In the genomic region with DNA sequence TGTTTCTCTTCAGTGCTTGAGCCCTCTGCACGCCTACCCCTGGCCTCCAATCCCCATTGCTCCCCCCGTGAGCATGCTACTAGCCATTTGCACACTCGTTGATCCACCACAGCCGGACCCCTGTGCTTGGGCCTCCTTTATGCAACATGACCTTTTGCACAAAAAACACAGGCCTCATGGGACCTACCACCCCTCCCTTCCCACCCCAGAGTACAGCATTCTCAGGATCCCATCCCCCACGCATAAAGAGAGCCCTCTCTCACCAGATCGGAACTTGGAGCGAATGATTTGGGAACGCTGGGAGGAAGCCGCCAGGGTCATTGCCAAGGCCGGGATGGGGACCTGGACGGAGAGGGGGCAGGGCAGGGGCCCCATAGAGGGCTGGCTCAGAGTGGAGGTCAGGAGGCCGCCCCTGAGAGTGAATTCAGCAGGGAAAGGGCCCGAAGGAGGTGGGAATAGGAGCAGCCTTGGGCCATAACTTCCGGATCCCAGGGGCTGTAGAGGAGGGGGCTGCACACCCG, we compare ENCODE assay signal across 20 cellular contexts. TPM values are rescaled to one million over a fixed set of nuclear protein-coding genes. Genes with fewer than 3 reads are reported as not detected.
DNase-seq lines count a peak whose midpoint lies in the region; ATAC-seq and TF ChIP-seq lines count a peak whose summit lies in the region.
"Had no signal": no experiment of that assay in that cellular context is flagged by ENCODE, and none has a peak within 500 bp of the region (broad histone marks: within the 10 kb centered on the region; RNA-seq: fewer than 3 reads in every experiment).

No MANE protein-coding gene starts in this region.

- H3K9me3 ChIP-seq in HUES6 (ENCODE audit: control insufficient read depth, insufficient read depth, low read depth, low read length): no peaks in the 10 kb centered on the region
- no peaks in the 10 kb centered on the region for H3K9me3 ChIP-seq in spleen

- no peak overlapping the region for H3K23ac ChIP-seq in mesendoderm (ENCODE audit: low read length)

- H3K79me2 ChIP-seq in mesendoderm (ENCODE audit: control insufficient read depth, insufficient read depth, low read length): no peaks in the 10 kb centered on the region

- intact Hi-C loops in spleen (cut with DNase I; ENCODE audit: low total_unique reads): no loop called here

- peak overlapping the region; percentile 75 for H3K4me3 ChIP-seq in HUES6 (ENCODE audit: low read depth, low read length)
- H3K4me3 ChIP-seq in mesendoderm (ENCODE audit: low read length): no peak overlapping the region
- H3K4me3 ChIP-seq in spleen: peak overlapping the region in 5 of 8 donors; percentile 14 to 75 (median 18)

- no peaks in the 10 kb centered on the region for H3K9me3 Mint-ChIP-seq in brain
- H3K9me3 Mint-ChIP-seq in activated naive CD4-positive, alpha-beta T cell treated with anti-CD3 and anti-CD28 coated beads, Interleukin-2, amount 50 U/mL, for 72 hours: no peaks in the 10 kb centered on the region
- H3K9me3 Mint-ChIP-seq: activated naive CD8-positive, alpha-beta T cell treated with anti-CD3 and anti-CD28 coated beads, Interleukin-2, amount 50 U/mL, for 24 hours; activated T-cell treated with anti-CD3 and anti-CD28 coated beads, Interleukin-2, amount 50 U/mL, for 72 hours had no signal

- no peak overlapping the region for H2BK15ac ChIP-seq in mesendoderm (replicated peaks; ENCODE audit: low read depth)

- H3K27me3 Mint-ChIP-seq in brain: peaks cover 5% of the 10 kb centered on the region
- H3K27me3 Mint-ChIP-seq: activated naive CD8-positive, alpha-beta T cell treated with anti-CD3 and anti-CD28 coated beads, Interleukin-2, amount 50 U/mL, for 24 hours had no signal

- DNase-seq in mesendoderm (peak; percentile 39), spleen (no peak), dermis blood vessel endothelial cell (no peak), NCI-H446 treated with DMSO at 0.1 percent for 48 hours (lab: John Stamatoyannopoulos, UW) (no peak)
- DNase-seq in activated naive CD4-positive, alpha-beta T cell treated with anti-CD3 and anti-CD28 coated beads, Interleukin-2, amount 50 U/mL, for 72 hours (ENCODE audit: low spot score in 2 of 2): no peak
- DNase-seq: activated CD4-positive, alpha-beta T cell treated with anti-CD3 and anti-CD28 coated beads, Interleukin-2, amount 50 U/mL, for 4 hours; activated T-cell treated with anti-CD3 and anti-CD28 coated beads, Interleukin-2, amount 50 U/mL, for 72 hours; cerebellar nuclear complex; Kasumi-1; midbrain; NCI-H146; NCI-H446 had no signal

- peaks cover 69% of the 10 kb centered on the region for H3K4me1 Mint-ChIP-seq in brain

- H2AK5ac ChIP-seq in mesendoderm (ENCODE audit: low read length): no peak overlapping the region

- H3K4ac ChIP-seq in mesendoderm (ENCODE audit: low read depth, low read length): no peak overlapping the region

- peaks cover 42% of the 10 kb centered on the region for H3K4me1 ChIP-seq in HUES6 (ENCODE audit: control insufficient read depth, insufficient read depth, low read length)
- peaks cover 4% of the 10 kb centered on the region for H3K4me1 ChIP-seq in mesendoderm (ENCODE audit: control insufficient read depth, low read depth, low read length)
- H3K4me1 ChIP-seq in spleen: peaks cover 8 to 79% (median 52%) of the 10 kb centered on the region in 6 donors

- H3K79me1 ChIP-seq in mesendoderm (ENCODE audit: low read length): no peaks in the 10 kb centered on the region

- peak overlapping the region; percentile 70 to 91 (median 88) for H3K27ac Mint-ChIP-seq in brain
- H3K27ac Mint-ChIP-seq in activated naive CD4-positive, alpha-beta T cell treated with anti-CD3 and anti-CD28 coated beads, Interleukin-2, amount 50 U/mL, for 72 hours: peak overlapping the region in 1 of 2 donors; percentile 54
- H3K27ac Mint-ChIP-seq: activated naive CD8-positive, alpha-beta T cell treated with anti-CD3 and anti-CD28 coated beads, Interleukin-2, amount 50 U/mL, for 24 hours; activated T-cell treated with anti-CD3 and anti-CD28 coated beads, Interleukin-2, amount 50 U/mL, for 72 hours had no signal

- no peak overlapping the region for H4K8ac ChIP-seq in mesendoderm (ENCODE audit: low read depth, low read length)

- no peaks in the 10 kb centered on the region for H3K27me3 ChIP-seq in HUES6 (ENCODE audit: control insufficient read depth, insufficient read depth, low read length)
- H3K27me3 ChIP-seq in mesendoderm (ENCODE audit: insufficient read depth, low read length, poor library complexity): no peaks in the 10 kb centered on the region
- H3K27me3 ChIP-seq in spleen (replicated peaks in 1 of 7): no peaks in the 10 kb centered on the region

- peak overlapping the region in 4 of 5 experiments; percentile 35 to 79 (median 68) for H3K4me3 Mint-ChIP-seq in brain
- H3K4me3 Mint-ChIP-seq: activated naive CD8-positive, alpha-beta T cell treated with anti-CD3 and anti-CD28 coated beads, Interleukin-2, amount 50 U/mL, for 24 hours had no signal

- H4K5ac ChIP-seq in mesendoderm (ENCODE audit: low read length): no peak overlapping the region

- H3K18ac ChIP-seq in mesendoderm (ENCODE audit: low read length): no peak overlapping the region

- H3K4me2 ChIP-seq in mesendoderm (ENCODE audit: low read length): no peak overlapping the region

- no peak for TF ChIP-seq POLR2A in spleen (IDR thresholded peaks at IDR 0.05)

- H2BK120ac ChIP-seq in mesendoderm (ENCODE audit: low read depth, low read length): no peak overlapping the region

- H3K9ac ChIP-seq in HUES6 (ENCODE audit: low read length) (peak overlapping the region; percentile 10), mesendoderm (ENCODE audit: low read length) (no peak overlapping the region)

- WGBS in mesendoderm (ENCODE audit: extremely low coverage, insufficient coverage, low lambda C conversion rate): no CpG with 5 or more reads among the region's 15 CpGs
- WGBS in spleen, 5 donors: 61 to 74% (median 66%) methylated on average over 15 of the region's 15 CpGs

- H3K36me3 Mint-ChIP-seq in brain: no peaks in the 10 kb centered on the region
- H3K36me3 Mint-ChIP-seq in activated naive CD4-positive, alpha-beta T cell treated with anti-CD3 and anti-CD28 coated beads, Interleukin-2, amount 50 U/mL, for 72 hours: no peaks in the 10 kb centered on the region

- H3K56ac ChIP-seq in mesendoderm (ENCODE audit: low read length): no peak overlapping the region

- no peak overlapping the region for H2BK5ac ChIP-seq in mesendoderm (ENCODE audit: low read length)

- TF ChIP-seq CTCF in brain (conservative IDR thresholded peaks at IDR 0.05): no peak
- no peak for TF ChIP-seq CTCF in spleen (IDR thresholded peaks at IDR 0.05 in 8 of 11, conservative IDR thresholded peaks at IDR 0.05 in 3 of 11)

- H3K27ac ChIP-seq in HUES6 (ENCODE audit: low read depth, low read length) (no peak overlapping the region), mesendoderm (ENCODE audit: low read depth, low read length) (no peak overlapping the region), spleen (peak overlapping the region; percentile 49 to 92 (median 86))

- ATAC-seq in HG03280 (IDR thresholded peaks at IDR 0.05; ENCODE audit: unreplicated experiment): no peak
- ATAC-seq in activated naive CD4-positive, alpha-beta T cell treated with anti-CD3 and anti-CD28 coated beads, Interleukin-2, amount 50 U/mL, for 72 hours: no peak
- ATAC-seq: activated naive CD8-positive, alpha-beta T cell treated with anti-CD3 and anti-CD28 coated beads, Interleukin-2, amount 50 U/mL, for 24 hours; activated T-cell treated with anti-CD3 and anti-CD28 coated beads, Interleukin-2, amount 50 U/mL, for 72 hours had no signal

- no peaks in the 10 kb centered on the region for H3K36me3 ChIP-seq in HUES6 (ENCODE audit: control insufficient read depth, insufficient read depth, low read length)
- no peaks in the 10 kb centered on the region for H3K36me3 ChIP-seq in mesendoderm (ENCODE audit: control insufficient read depth, insufficient read depth, low read length)
- peaks cover 0 to 28% (median 0%) of the 10 kb centered on the region in 6 donors for H3K36me3 ChIP-seq in spleen

RNA-seq across cellular contexts. Expression of gene MAMSTR, which starts 0.8 kb away (rescaled TPM):
- polyA plus RNA-seq in brain (ENCODE audit: insufficient read depth, low read depth, low replicate concordance): 3.6 TPM
- 0.69 TPM for polyA plus RNA-seq in mesendoderm (2013, experiment 1 of 2)
- polyA plus RNA-seq in mesendoderm (2013, experiment 2 of 2): 0.71 TPM
- 10 to 100 TPM in 1 of 7 donors, 1 to 10 TPM in 6; 3.1 to 10.3 (median 4.0) TPM for total RNA-seq in spleen
- 10 to 100 TPM in 1 of 3 donors, 1 to 10 TPM in 1, under 1 TPM in 1; 0.93 to 10.7 (median 3.6) TPM for polyA plus RNA-seq in spleen
- total RNA-seq in dermis blood vessel endothelial cell: 0.09 and 0.51 TPM in 2 replicates
- total RNA-seq in activated naive CD4-positive, alpha-beta T cell treated with anti-CD3 and anti-CD28 coated beads, Interleukin-2, amount 50 U/mL, for 72 hours: 1 to 10 TPM; 1.1 to 1.4 TPM

RNA-seq across cellular contexts. Expression of gene RASIP1, which starts 21.6 kb away (rescaled TPM):
- polyA plus RNA-seq in brain (ENCODE audit: insufficient read depth, low read depth, low replicate concordance) (4.7 TPM), spleen (10 to 100 TPM; 15.1 to 62.8 (median 42.1) TPM)
- polyA plus RNA-seq in mesendoderm (2013, experiment 1 of 2): 3.3 TPM
- polyA plus RNA-seq in mesendoderm (2013, experiment 2 of 2): 3.7 TPM
- total RNA-seq in spleen (10 to 100 TPM; 30.3 to 78.1 (median 39.8) TPM), dermis blood vessel endothelial cell (130 and 154 TPM in 2 replicates)
- under 1 TPM; 0.19 to 0.66 TPM for total RNA-seq in activated naive CD4-positive, alpha-beta T cell treated with anti-CD3 and anti-CD28 coated beads, Interleukin-2, amount 50 U/mL, for 72 hours

RNA-seq across cellular contexts. Expression of gene FUT2, which starts 23.0 kb away (rescaled TPM):
- polyA plus RNA-seq in brain (ENCODE audit: insufficient read depth, low read depth, low replicate concordance): 3.1 TPM
- 0.28 TPM for polyA plus RNA-seq in mesendoderm (2013, experiment 1 of 2)
- polyA plus RNA-seq in mesendoderm (2013, experiment 2 of 2): 0.49 TPM
- total RNA-seq in spleen: under 1 TPM in 3 of 7 donors, not detected in 4; 0.17 to 0.65 (median 0.38) TPM
- polyA plus RNA-seq in spleen: 1 to 10 TPM in 1 of 3 donors, under 1 TPM in 1, not detected in 1; 0.22 to 1.2 TPM
- not detected in 2 replicates for total RNA-seq in dermis blood vessel endothelial cell
- total RNA-seq in activated naive CD4-positive, alpha-beta T cell treated with anti-CD3 and anti-CD28 coated beads, Interleukin-2, amount 50 U/mL, for 72 hours: not detected
- total RNA-seq: activated T-cell treated with anti-CD3 and anti-CD28 coated beads, Interleukin-2, amount 50 U/mL, for 72 hours; glomerular endothelial cell; posterior vena cava; SK-MEL-5 had no signal
- polyA plus RNA-seq: BJ had no signal

RNA-seq across cellular contexts. Expression of gene IZUMO1, which starts 27.9 kb away (rescaled TPM):
- 0.20 TPM for polyA plus RNA-seq in brain (ENCODE audit: insufficient read depth, low read depth, low replicate concordance)
- 0.45 TPM for polyA plus RNA-seq in mesendoderm (2013, experiment 1 of 2)
- 0.24 TPM for polyA plus RNA-seq in mesendoderm (2013, experiment 2 of 2)
- 1 to 10 TPM in 5 of 7 donors, under 1 TPM in 1, not detected in 1; 0.84 to 5.3 (median 1.8) TPM for total RNA-seq in spleen
- polyA plus RNA-seq in spleen: 1 to 10 TPM in 1 of 3 donors, under 1 TPM in 2; 0.26 to 1.0 (median 0.50) TPM
- total RNA-seq in dermis blood vessel endothelial cell: 0.17 and 0.28 TPM in 2 replicates
- total RNA-seq in activated naive CD4-positive, alpha-beta T cell treated with anti-CD3 and anti-CD28 coated beads, Interleukin-2, amount 50 U/mL, for 72 hours: not detected
- total RNA-seq: glomerular endothelial cell, SK-MEL-5 had no signal
- polyA plus RNA-seq: BJ had no signal

RNA-seq across cellular contexts. Expression of gene FUT1, which starts 33.7 kb away (rescaled TPM):
- polyA plus RNA-seq in brain (ENCODE audit: insufficient read depth, low read depth, low replicate concordance): 7.9 TPM
- 3.4 TPM for polyA plus RNA-seq in mesendoderm (2013, experiment 1 of 2)
- 3.4 TPM for polyA plus RNA-seq in mesendoderm (2013, experiment 2 of 2)
- 10 to 100 TPM in 4 of 7 donors, 1 to 10 TPM in 3; 5.6 to 22.9 (median 10.0) TPM for total RNA-seq in spleen
- 1 to 10 TPM; 1.0 to 6.5 (median 2.7) TPM for polyA plus RNA-seq in spleen
- 8.1 and 10.9 TPM in 2 replicates for total RNA-seq in dermis blood vessel endothelial cell
- under 1 TPM in 1 of 2 donors, not detected in 1; 0.41 TPM for total RNA-seq in activated naive CD4-positive, alpha-beta T cell treated with anti-CD3 and anti-CD28 coated beads, Interleukin-2, amount 50 U/mL, for 72 hours

Comparison
In these comparisons a context has a peak if more than half of its experiments do, and no peak if none do; other contexts are left out.
1. H3K27ac ChIP-seq: peak in spleen (8 of 8); none in HUES6 (single experiment) and mesendoderm (single experiment).
2. RNA of gene RASIP1, which starts 21.6 kb away (total RNA-seq): 130 to 154 TPM in dermis blood vessel endothelial cell and 30.3 to 78.1 TPM in spleen; 0.19 to 0.66 TPM in activated naive CD4-positive, alpha-beta T cell treated with anti-CD3 and anti-CD28 coated beads, Interleukin-2, amount 50 U/mL, for 72 hours; every median in the first group is over 10 times any median in the second.